ENCODE assay signal across 8 cellular contexts in the genomic region with DNA sequence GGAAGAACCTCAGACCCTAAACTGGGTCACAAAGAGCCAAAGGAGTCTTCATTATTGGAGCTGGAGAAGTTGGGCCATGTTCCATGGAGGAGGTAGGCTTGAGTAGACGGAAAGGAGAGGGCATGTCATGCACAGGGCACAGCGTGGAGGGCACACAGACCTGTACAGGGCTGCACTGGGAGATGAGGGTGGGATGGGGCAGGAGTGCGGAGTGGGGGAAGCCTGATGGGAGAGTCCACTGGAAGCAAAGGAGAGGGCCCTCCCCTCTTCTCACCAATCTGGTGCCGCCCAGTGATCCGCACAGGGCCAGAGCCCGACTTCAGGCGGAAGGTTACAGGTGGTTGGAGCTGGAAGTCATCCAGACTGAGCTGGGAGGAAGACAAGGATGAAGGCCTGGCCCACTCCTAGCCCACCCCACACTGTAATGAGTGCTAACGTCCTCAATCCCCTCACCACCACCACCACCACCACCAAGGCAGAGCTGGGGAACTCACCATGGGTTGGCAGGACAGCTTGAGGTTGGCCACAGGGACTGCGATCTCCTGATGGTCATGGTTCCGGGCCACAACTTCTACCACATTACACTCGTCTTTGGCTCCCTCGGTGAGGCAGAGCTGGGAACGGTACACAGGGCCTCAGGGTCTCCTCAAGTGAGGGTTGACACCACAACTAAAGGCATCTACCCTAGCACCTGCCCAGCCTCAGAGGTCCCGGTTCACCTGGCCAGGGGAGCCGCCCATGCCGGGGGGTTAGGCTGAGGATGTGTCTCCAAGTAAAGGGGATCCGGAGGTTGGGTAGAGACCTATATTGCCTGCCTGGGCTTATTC. TPM values are rescaled to one million over a fixed set of nuclear protein-coding genes. Genes with fewer than 3 reads are reported as not detected.
A peak's percentile ranks its signal among the peaks of the same experiment; 100 is the strongest.
DNase-seq lines count a peak whose midpoint lies in the region; ATAC-seq and TF ChIP-seq lines count a peak whose summit lies in the region.

No MANE protein-coding gene starts in this region.

- H3K9me3 Mint-ChIP-seq in GM23338, result no peaks in the 10 kb centered on the region; the same call in 2 of the 3 replicates

- peaks cover 7% of the 10 kb centered on the region for H3K36me3 ChIP-seq in GM23338 (ENCODE audit: insufficient read depth)
- peaks cover 0 to 34% of the 10 kb centered on the region in 2 donors for H3K36me3 ChIP-seq in gastroesophageal sphincter
- peaks cover 10 to 29% (median 22%) of the 10 kb centered on the region in 3 donors for H3K36me3 ChIP-seq in skeletal muscle tissue (ENCODE audit: control insufficient read depth in 3 of 3, insufficient read depth in 3 of 3, low read length in 3 of 3)

- TF ChIP-seq POLR2A in gastroesophageal sphincter (IDR thresholded peaks at IDR 0.05), result no peak

- H3F3A ChIP-seq in GM23338 (replicated peaks; ENCODE audit: low read depth), result peaks cover 34% of the 10 kb centered on the region

- H3K4me2 ChIP-seq in GM23338, result peak overlapping the region; percentile 78

- peaks cover 46% of the 10 kb centered on the region for H3K4me1 Mint-ChIP-seq in GM23338

- no peak overlapping the region for H3K27ac ChIP-seq in GM23338 (ENCODE audit: low read depth)
- peak overlapping the region; percentile 68; the same call in 1 of the 2 replicates for H3K27ac ChIP-seq in VCaP
- peak overlapping the region in 1 of 4 donors; percentile 73 for H3K27ac ChIP-seq in gastroesophageal sphincter
- H3K27ac ChIP-seq in skeletal muscle tissue (ENCODE audit: low read depth, low read length), result no peak overlapping the region

- no peaks in the 10 kb centered on the region for H3K9me2 ChIP-seq in GM23338 (ENCODE audit: insufficient read depth)

- TF ChIP-seq EP300 in gastroesophageal sphincter (IDR thresholded peaks at IDR 0.05), result no peak

- no peak for ATAC-seq in GM23338
- no peak for ATAC-seq in gastroesophageal sphincter

- H3K4me3 Mint-ChIP-seq in GM23338, result peak overlapping the region; percentile 100

- H3K36me3 Mint-ChIP-seq in GM23338 (ENCODE audit: low read depth), result peaks cover 31% of the 10 kb centered on the region

- H4K20me1 ChIP-seq in GM23338 (replicated peaks; ENCODE audit: insufficient read depth), result 0 out of 2 replicates have a peak, but pooled peaks cover 8% of the 10 kb centered on the region

- no peak overlapping the region for H3K27ac Mint-ChIP-seq in GM23338

- TF ChIP-seq CTCF in GM23338 (conservative IDR thresholded peaks at IDR 0.05; ENCODE audit: low read depth in 2 of 2), result no peak
- no peak for TF ChIP-seq CTCF in VCaP (conservative IDR thresholded peaks at IDR 0.05)
- no peak for TF ChIP-seq CTCF in gastroesophageal sphincter (IDR thresholded peaks at IDR 0.05)

- DNase-seq in GM23338 (ENCODE audit: low spot score) (no peak), GDM1 (lab: John Stamatoyannopoulos, UW) (no peak), NCI-H524 (lab: John Stamatoyannopoulos, UW) (no peak), T1000 (lab: John Stamatoyannopoulos, UW) (no peak)
- DNase-seq in stimulated activated naive CD4-positive, alpha-beta T cell (lab: John Stamatoyannopoulos, UW), result no peak

- peaks cover 28% of the 10 kb centered on the region for H3K27me3 Mint-ChIP-seq in GM23338 (ENCODE audit: insufficient read depth, low read depth, poor library complexity)

- H3K9ac ChIP-seq in skeletal muscle tissue (ENCODE audit: low read depth in 1 of 3, low read length in 3 of 3), result peak overlapping the region; percentile 76 to 83 (median 80)

- H3K9me3 ChIP-seq in gastroesophageal sphincter, result no peaks in the 10 kb centered on the region
- H3K9me3 ChIP-seq in skeletal muscle tissue (ENCODE audit: control insufficient read depth in 3 of 3, low read length in 3 of 3), result no peaks in the 10 kb centered on the region

- 74 to 80% methylated on average over 1 to 3 of the region's 17 CpGs for WGBS in gastroesophageal sphincter (ENCODE audit: low coverage in 1 of 2), 2 donors

- H3K27me3 ChIP-seq in GM23338 (ENCODE audit: insufficient read depth), result peaks cover 22% of the 10 kb centered on the region
- H3K27me3 ChIP-seq in gastroesophageal sphincter, result peaks cover 30% of the 10 kb centered on the region
- peaks cover 20 to 26% (median 26%) of the 10 kb centered on the region in 3 donors for H3K27me3 ChIP-seq in skeletal muscle tissue (ENCODE audit: control insufficient read depth in 3 of 3, insufficient read depth in 3 of 3, low read length in 3 of 3)

- peaks cover 11% of the 10 kb centered on the region; the same call in 1 of the 2 replicates for H3K79me2 ChIP-seq in GM23338 (replicated peaks; ENCODE audit: insufficient read depth)

- peak overlapping the region; percentile 86 for H3K4me3 ChIP-seq in GM23338
- H3K4me3 ChIP-seq in gastroesophageal sphincter, result peak overlapping the region; percentile 58 to 73
- H3K4me3 ChIP-seq in skeletal muscle tissue (ENCODE audit: low read length in 3 of 3), result peak overlapping the region; percentile 70 to 86 (median 75)

- H2AFZ ChIP-seq in GM23338, result no peak overlapping the region

- H3K4me1 ChIP-seq in GM23338 (ENCODE audit: insufficient read depth), result peaks cover 50% of the 10 kb centered on the region
- peaks cover 0 to 71% (median 27%) of the 10 kb centered on the region in 3 donors for H3K4me1 ChIP-seq in gastroesophageal sphincter
- peaks cover 25 to 45% (median 42%) of the 10 kb centered on the region in 3 donors for H3K4me1 ChIP-seq in skeletal muscle tissue (ENCODE audit: control insufficient read depth in 3 of 3, insufficient read depth in 3 of 3, low read length in 3 of 3)

TF ChIP-seq in GM23338, 12 proteins besides CTCF, POLR2A, EP300 and RAD21 (continues in another document):
- TF ChIP-seq ZNF331 (CRISPR knock-in tag; IDR thresholded peaks at IDR 0.05; ENCODE audit: low read depth), result no peak
- TF ChIP-seq ETS1 (IDR thresholded peaks at IDR 0.05), result no peak
- no peak for TF ChIP-seq NANOG (IDR thresholded peaks at IDR 0.05; ENCODE audit: borderline replicate concordance)
- TF ChIP-seq STAT1 (IDR thresholded peaks at IDR 0.05; ENCODE audit: unreplicated experiment), result no peak

RNA-seq across cellular contexts. Expression of gene NPM3, which starts 1.0 kb away (rescaled TPM):
- total RNA-seq in GM23338 (2014; rRNA removed; shearing (Covaris generic)), result 258 and 345 TPM in 2 replicates
- polyA plus RNA-seq in GM23338 (2016; fragmentation: Nextera tagmentation; extraction: Ambion mirVana), result 31.5 and 32.2 TPM in 2 replicates
- 10 to 100 TPM; 11.4 to 28.2 (median 21.8) TPM for total RNA-seq in gastroesophageal sphincter
- total RNA-seq in skeletal muscle tissue, result 62.6 TPM

RNA-seq across cellular contexts. Expression of gene FGF8, which starts 6.3 kb away (rescaled TPM):
- total RNA-seq in GM23338 (2014; rRNA removed; shearing (Covaris generic)), result 6.2 and 6.3 TPM in 2 replicates
- 1.6 and 2.7 TPM in 2 replicates for polyA plus RNA-seq in GM23338 (2016; fragmentation: Nextera tagmentation; extraction: Ambion mirVana)
- total RNA-seq in gastroesophageal sphincter (not detected), skeletal muscle tissue (0.52 TPM)

RNA-seq across cellular contexts. Expression of gene OGA, which starts 36.0 kb away (rescaled TPM):
- total RNA-seq in GM23338 (2014; rRNA removed; shearing (Covaris generic)), result 112 and 131 TPM in 2 replicates
- polyA plus RNA-seq in GM23338 (2016; fragmentation: Nextera tagmentation; extraction: Ambion mirVana), result 68.1 and 68.4 TPM in 2 replicates
- total RNA-seq in gastroesophageal sphincter (100 to 1,000 TPM in 2 of 4 donors, 10 to 100 TPM in 2; 92.5 to 163 (median 115) TPM), skeletal muscle tissue (148 TPM)
